15 cellular contexts compared by ENCODE assay signal in genomic region chr10:58818889-58819288, GRCh38.
DNase-seq lines count a peak whose midpoint lies in the region; ATAC-seq and TF ChIP-seq lines count a peak whose summit lies in the region.
"Had no signal": no experiment of that assay in that cellular context is flagged by ENCODE, and none has a peak within 500 bp of the region (broad histone marks: within the 10 kb centered on the region; RNA-seq: fewer than 3 reads in every experiment).

No MANE protein-coding gene starts in this region.

- H3K27me3 ChIP-seq in AG04450 (ENCODE audit: control insufficient read depth, insufficient read depth, low read length), result no peaks in the 10 kb centered on the region
- H3K27me3 ChIP-seq in HCT116 (ENCODE audit: insufficient read depth, low read length), result no peaks in the 10 kb centered on the region
- H3K27me3 ChIP-seq in RWPE2 (ENCODE audit: insufficient read depth, poor library complexity, severe bottlenecking), result no peaks in the 10 kb centered on the region
- H3K27me3 ChIP-seq in hepatocyte, result no peaks in the 10 kb centered on the region
- H3K27me3 ChIP-seq in MG63, result no peaks in the 10 kb centered on the region
- no peaks in the 10 kb centered on the region for H3K27me3 ChIP-seq in mesendoderm (ENCODE audit: insufficient read depth, low read length, poor library complexity)

- CTCF ChIA-PET in AG04450 (lab: Charles Lee) (interaction anchor here (0.5 to 1.9 kb wide), 4 partner anchors 41 to 803 kb away, joined by 3 to 9 read pairs (median 4); no protein-coding TSS in a partner anchor), HCT116 (lab: Charles Lee) (interaction anchor here (0.7 kb wide), 1 partner anchor 363 kb away, joined by 3 read pairs; no protein-coding TSS in a partner anchor)

- H3K4me2 ChIP-seq in HCT116 (ENCODE audit: low read length), result no peak overlapping the region
- H3K4me2 ChIP-seq in hepatocyte, result no peak overlapping the region
- no peak overlapping the region for H3K4me2 ChIP-seq in mesendoderm (ENCODE audit: low read length)

- no peak overlapping the region for H3K23ac ChIP-seq in mesendoderm (ENCODE audit: low read length)

- H3K9me3 ChIP-seq in AG04450 (ENCODE audit: control insufficient read depth, insufficient read depth, low read length), result no peaks in the 10 kb centered on the region
- no peaks in the 10 kb centered on the region for H3K9me3 ChIP-seq in HCT116 (ENCODE audit: control insufficient read depth in 1 of 2, insufficient read depth in 1 of 2, low read depth in 1 of 2, low read length in 2 of 2)
- no peaks in the 10 kb centered on the region for H3K9me3 ChIP-seq in RWPE2 (ENCODE audit: severe bottlenecking)
- H3K9me3 ChIP-seq in hepatocyte (ENCODE audit: low read depth), result no peaks in the 10 kb centered on the region
- no peaks in the 10 kb centered on the region for H3K9me3 ChIP-seq in MG63

- 39% methylated on average over 1 of the region's 1 CpG for WGBS in hepatocyte (ENCODE audit: low lambda C conversion rate, missing lambda C conversion rate)
- no CpG with 5 or more reads among the region's 1 CpG for WGBS in mesendoderm (ENCODE audit: extremely low coverage, insufficient coverage, low lambda C conversion rate)

- TF ChIP-seq POLR2A in HCT116 (IDR thresholded peaks at IDR 0.05; ENCODE audit: borderline replicate concordance, extremely low read depth, insufficient read depth, insufficient read length), result no peak

- H4K20me1 ChIP-seq in HCT116 (ENCODE audit: insufficient read depth) (no peaks in the 10 kb centered on the region), hepatocyte (ENCODE audit: insufficient read depth, poor library complexity, severe bottlenecking) (no peaks in the 10 kb centered on the region)

- no peaks in the 10 kb centered on the region for H3K79me1 ChIP-seq in mesendoderm (ENCODE audit: low read length)

- intact Hi-C loops in HCT116 (cut with micrococcal nuclease), result no loop called here

- H2BK5ac ChIP-seq in mesendoderm (ENCODE audit: low read length), result no peak overlapping the region

- BruUV-seq in HCT116 (replicated peaks; lab: Mats Ljungman, UMichigan), result no TSS peak

- no peak overlapping the region for H4K8ac ChIP-seq in mesendoderm (ENCODE audit: low read depth, low read length)

- H3K4ac ChIP-seq in mesendoderm (ENCODE audit: low read depth, low read length), result no peak overlapping the region

- no peaks in the 10 kb centered on the region for H3K9me2 ChIP-seq in HCT116 (ENCODE audit: insufficient read depth)
- H3K9me2 ChIP-seq in hepatocyte (replicated peaks; ENCODE audit: insufficient read depth), result no peaks in the 10 kb centered on the region

- TF ChIP-seq CTCF in AG04450 (IDR thresholded peaks at IDR 0.05; ENCODE audit: low read depth, low read length) (no peak), HCT116 (IDR thresholded peaks at IDR 0.05 in 2 of 3, conservative IDR thresholded peaks at IDR 0.05 in 1 of 3; ENCODE audit: borderline replicate concordance in 1 of 3, insufficient read depth in 1 of 3, low read depth in 2 of 3, low read length in 2 of 3) (no peak), RWPE2 (IDR thresholded peaks at IDR 0.05; ENCODE audit: poor library complexity, severe bottlenecking) (peak; percentile 68), hepatocyte (IDR thresholded peaks at IDR 0.05; ENCODE audit: poor library complexity) (peak; percentile 19)

- RAD21 ChIA-PET in HCT116 (lab: Charles Lee; ENCODE audit: low non-redundant PET in 1 of 2, low total read pairs in 2 of 2, uncharacterized antibody in 2 of 2, unreplicated experiment in 2 of 2), result no interaction called here

- no peak overlapping the region for H3K4me3 ChIP-seq in AG04450 (ENCODE audit: low read depth, low read length)
- no peak overlapping the region for H3K4me3 ChIP-seq in HCT116 (replicated peaks in 1 of 2; ENCODE audit: low read depth in 1 of 2, low read length in 2 of 2)
- H3K4me3 ChIP-seq in RWPE2 (ENCODE audit: severe bottlenecking), result no peak overlapping the region
- H3K4me3 ChIP-seq in hepatocyte, result no peak overlapping the region
- no peak overlapping the region for H3K4me3 ChIP-seq in MG63
- H3K4me3 ChIP-seq in mesendoderm (ENCODE audit: low read length), result no peak overlapping the region

- H3K27ac ChIP-seq in AG04450 (ENCODE audit: low read depth, low read length) (no peak overlapping the region), HCT116 (ENCODE audit: low read depth, low read length) (no peak overlapping the region), RWPE2 (ENCODE audit: poor library complexity, severe bottlenecking) (peak overlapping the region; percentile 93), hepatocyte (no peak overlapping the region), mesendoderm (ENCODE audit: low read depth, low read length) (no peak overlapping the region)

- no peak overlapping the region for H3K9ac ChIP-seq in HCT116 (ENCODE audit: low read length)
- no peak overlapping the region for H3K9ac ChIP-seq in mesendoderm (ENCODE audit: low read length)

- H2BK120ac ChIP-seq in mesendoderm (ENCODE audit: low read depth, low read length), result no peak overlapping the region

- peak overlapping the region; percentile 32 for H2AFZ ChIP-seq in HCT116 (ENCODE audit: low read depth, low read length, poor library complexity, severe bottlenecking)
- no peak overlapping the region for H2AFZ ChIP-seq in hepatocyte

- peaks cover 0 to 2% of the 10 kb centered on the region in 2 experiments; a peak in 2 of 4 replicates for H3K4me1 ChIP-seq in HCT116 (ENCODE audit: control insufficient read depth in 1 of 2, insufficient read depth in 2 of 2, low read length in 2 of 2)
- peaks cover 33% of the 10 kb centered on the region for H3K4me1 ChIP-seq in RWPE2 (ENCODE audit: insufficient read depth, poor library complexity, severe bottlenecking)
- peaks cover 10% of the 10 kb centered on the region for H3K4me1 ChIP-seq in hepatocyte (ENCODE audit: insufficient read depth)
- H3K4me1 ChIP-seq in mesendoderm (ENCODE audit: control insufficient read depth, low read depth, low read length), result no peaks in the 10 kb centered on the region

- POLR2A ChIA-PET in AG04450 (lab: Yijun Ruan, JAX) (interaction anchor here (1.1 kb wide), 1 partner anchor 37 kb away, joined by 4 read pairs; no protein-coding TSS in a partner anchor), HCT116 (lab: Charles Lee) (no interaction called here)

- H2BK15ac ChIP-seq in mesendoderm (replicated peaks; ENCODE audit: low read depth), result no peak overlapping the region

- no peak overlapping the region for H2AK5ac ChIP-seq in mesendoderm (ENCODE audit: low read length)

- H4K5ac ChIP-seq in mesendoderm (ENCODE audit: low read length), result no peak overlapping the region

- peak; percentile 28 for TF ChIP-seq RAD21 in HCT116 (IDR thresholded peaks at IDR 0.05; ENCODE audit: low read depth)

- H3K36me3 ChIP-seq in HCT116 (ENCODE audit: control insufficient read depth in 1 of 2, insufficient read depth in 2 of 2, low read length in 2 of 2) (no peaks in the 10 kb centered on the region), RWPE2 (ENCODE audit: low read depth) (no peaks in the 10 kb centered on the region), hepatocyte (replicated peaks; ENCODE audit: insufficient read depth, low read depth) (no peaks in the 10 kb centered on the region), MG63 (peaks cover 8% of the 10 kb centered on the region), mesendoderm (ENCODE audit: control insufficient read depth, insufficient read depth, low read length) (no peaks in the 10 kb centered on the region)

- H3K79me2 ChIP-seq in HCT116 (ENCODE audit: insufficient read depth, low read length) (no peaks in the 10 kb centered on the region), hepatocyte (no peaks in the 10 kb centered on the region), mesendoderm (ENCODE audit: control insufficient read depth, insufficient read depth, low read length) (no peaks in the 10 kb centered on the region)

- peak; percentile 44 for DNase-seq in AG04450 (ENCODE audit: low read depth, low spot score)
- no peak for DNase-seq in HCT116 (ENCODE audit: low read depth, low spot score)
- DNase-seq in RWPE2 (ENCODE audit: low spot score), result no peak
- peak; percentile 22 for DNase-seq in hepatocyte (ENCODE audit: low spot score)
- no peak for DNase-seq in MG63
- no peak for DNase-seq in stimulated activated CD4-positive, alpha-beta T cell treated with anti-CD3 and anti-CD28 coated beads, Interleukin-12 subunit alpha, Interleukin-12 subunit beta, amount 100 ng/mL, for 4 hours
- DNase-seq in mesendoderm, result no peak
- DNase-seq: activated CD8-positive, alpha-beta T cell treated with anti-CD3 and anti-CD28 coated beads, Interleukin-2, amount 10 ng/mL, durations not matched to agents 7 days and 5 days; CD4-positive, CD25-positive, alpha-beta regulatory T cell; effector CD4-positive, alpha-beta T cell; NCI-H82; stimulated activated CD4-positive, alpha-beta T cell treated with anti-CD3 and anti-CD28 coated beads, Interleukin-2, amount 100 ng/mL, for 24 hours; T-cell had no signal

- H3K56ac ChIP-seq in mesendoderm (ENCODE audit: low read length), result no peak overlapping the region

- no peak overlapping the region for H3K18ac ChIP-seq in mesendoderm (ENCODE audit: low read length)

- no peak for ATAC-seq in HCT116
- ATAC-seq in RWPE2 (ENCODE audit: low read depth), result peak; percentile 48
- no peak for ATAC-seq in GM18498 (IDR thresholded peaks at IDR 0.05; ENCODE audit: unreplicated experiment)
- ATAC-seq: activated CD8-positive, alpha-beta T cell treated with anti-CD3 and anti-CD28 coated beads, Interleukin-2, amount 10 ng/mL, durations not matched to agents 7 days and 5 days; natural killer cell treated with Interleukin-12 subunit alpha and Interleukin-12 subunit beta and Interleukin-15 and Interleukin-18, amount 100 ng/mL, for 72 hours; T-cell had no signal

Comparison
In these comparisons a context has a peak if more than half of its experiments do, and no peak if none do; other contexts are left out.
1. DNase-seq: peak in AG04450 (single experiment) and hepatocyte (single experiment); none in HCT116 (single experiment), RWPE2 (single experiment), MG63 (single experiment), stimulated activated CD4-positive, alpha-beta T cell treated with anti-CD3 and anti-CD28 coated beads, Interleukin-12 subunit alpha, Interleukin-12 subunit beta, amount 100 ng/mL, for 4 hours (single experiment) and mesendoderm (single experiment).
2. CTCF ChIP-seq: peak in RWPE2 (single experiment) and hepatocyte (single experiment); none in AG04450 (single experiment) and HCT116 (0 of 3).